In genomic region chr6:126308367-126308766, GRCh38 we compare ENCODE assay signal across 22 cellular contexts.
"Had no signal": no experiment of that assay in that cellular context is flagged by ENCODE, and none has a peak within 500 bp of the region (broad histone marks: within the 10 kb centered on the region; RNA-seq: fewer than 3 reads in every experiment).

No MANE protein-coding gene starts in this region.

- H2AFZ ChIP-seq: neural progenitor cell had no signal

- H3K27me3 ChIP-seq: esophagus muscularis mucosa, heart right ventricle, left lung, neural progenitor cell, stomach, thyroid gland, vagina had no signal

- ATAC-seq: heart right ventricle; left cardiac atrium; left lung; naive thymus-derived CD4-positive, alpha-beta T cell; right cardiac atrium had no signal

- H3K4me3 ChIP-seq: esophagus muscularis mucosa, heart right ventricle, left lung, neural progenitor cell, prostate gland, stomach, thyroid gland, vagina had no signal

- H3K36me3 ChIP-seq: esophagus muscularis mucosa, heart right ventricle, left lung, neural progenitor cell, prostate gland, stomach, thyroid gland, vagina had no signal

- H3K4me2 ChIP-seq: neural progenitor cell had no signal

- H3K4me1 ChIP-seq: heart right ventricle, left lung, neural progenitor cell, prostate gland, stomach, thyroid gland, vagina had no signal

- DNase-seq: effector CD8-positive, alpha-beta T cell; endodermal cell; foreskin melanocyte; glutamatergic neuron; heart right ventricle; hippocampal formation; left cardiac atrium; left lung; mesenchymal stem cell; naive thymus-derived CD4-positive, alpha-beta T cell; right cardiac atrium; small intestine; stimulated activated CD4-positive, alpha-beta T cell treated with anti-CD3 and anti-CD28 coated beads, Interleukin-15, amount 100 ng/mL, for 24 hours; stimulated activated CD4-positive, alpha-beta T cell treated with anti-CD3 and anti-CD28 coated beads, Interleukin-2, amount 100 ng/mL, for 48 hours; stimulated activated naive CD4-positive, alpha-beta T cell; stomach; thyroid gland; trophoblast cell had no signal

- H3K9me3 ChIP-seq: esophagus muscularis mucosa, heart right ventricle, left lung, prostate gland, stomach, thyroid gland, vagina had no signal

- H3K27ac ChIP-seq: esophagus muscularis mucosa, heart right ventricle, left lung, neural progenitor cell, prostate gland, stomach, thyroid gland, vagina had no signal
